In the genomic region with DNA sequence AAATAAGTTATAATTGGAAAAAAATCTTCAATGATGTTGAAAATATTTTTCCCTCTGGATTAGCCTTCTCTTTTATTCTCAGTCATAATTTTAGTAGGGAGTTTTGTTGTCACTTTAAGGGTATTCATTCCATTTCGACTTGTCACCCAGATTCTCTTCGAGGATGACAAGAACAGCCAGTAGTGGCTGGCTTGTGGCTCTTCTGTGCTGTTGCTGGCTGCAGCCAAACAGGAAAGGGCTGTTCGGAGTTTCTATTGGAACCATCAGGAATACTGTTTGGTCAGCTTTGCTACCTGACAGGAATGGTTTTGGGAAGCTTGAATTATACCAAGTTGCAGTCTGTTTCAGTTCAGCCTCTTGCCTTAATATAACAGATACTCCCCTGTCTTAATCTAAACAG, we compare ENCODE assay signal across 15 cellular contexts. TPM values are rescaled to one million over a fixed set of nuclear protein-coding genes. Genes with fewer than 3 reads are reported as not detected.
A peak's percentile ranks its signal among the peaks of the same experiment; 100 is the strongest.
DNase-seq lines count a peak whose midpoint lies in the region; TF ChIP-seq lines count a peak whose summit lies in the region.
"Had no signal": no experiment of that assay in that cellular context is flagged by ENCODE, and none has a peak within 500 bp of the region (broad histone marks: within the 10 kb centered on the region; RNA-seq: fewer than 3 reads in every experiment).

No MANE protein-coding gene starts in this region.

- CTCF ChIA-PET in CD4-positive, alpha-beta memory T cell (lab: Charles Lee; ENCODE audit: partially characterized antibody): interaction anchor here (1.9 kb wide), 1 partner anchor 177 kb away, joined by 5 read pairs; no protein-coding TSS in a partner anchor
- CTCF ChIA-PET in activated CD4-positive, alpha-beta memory T cell treated with anti-CD3 and anti-CD28 coated beads, Interleukin-2, amount 10 ng/mL, durations not matched to agents 7 days and 5 days (lab: Charles Lee): no interaction called here

- 0 out of 2 replicates have a peak overlapping the region, but pooled peaks have one; percentile 4 for H3K9ac ChIP-seq in SU-DHL-6 (ENCODE audit: low read length)

- H3K4me3 Mint-ChIP-seq in CD4-positive, alpha-beta memory T cell: peak overlapping the region in 1 of 8 donors; percentile 56
- H3K4me3 Mint-ChIP-seq in activated CD4-positive, alpha-beta memory T cell treated with anti-CD3 and anti-CD28 coated beads, Interleukin-2, amount 10 ng/mL, durations not matched to agents 7 days and 5 days: no peak overlapping the region
- H3K4me3 Mint-ChIP-seq: activated naive CD8-positive, alpha-beta T cell treated with anti-CD3 and anti-CD28 coated beads, Interleukin-2, amount 10 ng/mL, durations not matched to agents 7 days and 5 days had no signal

- no peak for DNase-seq in CD4-positive, alpha-beta memory T cell
- DNase-seq in right atrium auricular region (ENCODE audit: low spot score): no peak
- no peak for DNase-seq in spleen
- DNase-seq in activated CD4-positive, alpha-beta memory T cell treated with anti-CD3 and anti-CD28 coated beads, Interleukin-2, amount 10 ng/mL, durations not matched to agents 7 days and 5 days: no peak
- no peak for DNase-seq in DMS114 treated with DMSO at 0.1 percent for 48 hours (lab: John Stamatoyannopoulos, UW; ENCODE audit: unreplicated experiment)
- DNase-seq in GM19238 (ENCODE audit: insufficient read length, low spot score): no peak
- no peak for DNase-seq in UCSD-AML1 (lab: John Stamatoyannopoulos, UW; ENCODE audit: unreplicated experiment)
- DNase-seq: activated CD4-positive, CD25-positive, alpha-beta regulatory T cell; activated naive CD8-positive, alpha-beta T cell treated with anti-CD3 and anti-CD28 coated beads, Interleukin-2, amount 10 ng/mL, durations not matched to agents 7 days and 5 days; BE2C; IMR-90; NCI-H1417 treated with DMSO at 0.1 percent for 48 hours; PC-9; testis had no signal

- H3F3A ChIP-seq in SU-DHL-6 (ENCODE audit: insufficient read depth): peaks cover 31% of the 10 kb centered on the region

- no peaks in the 10 kb centered on the region for H3K9me2 ChIP-seq in SU-DHL-6 (replicated peaks; ENCODE audit: insufficient read depth, low read length)

- H3K36me3 Mint-ChIP-seq in CD4-positive, alpha-beta memory T cell: peaks cover 13 to 19% of the 10 kb centered on the region in 2 donors
- peaks cover 28% of the 10 kb centered on the region for H3K36me3 Mint-ChIP-seq in activated CD4-positive, alpha-beta memory T cell treated with anti-CD3 and anti-CD28 coated beads, Interleukin-2, amount 10 ng/mL, durations not matched to agents 7 days and 5 days (ENCODE audit: low read depth)

- H3K9me3 ChIP-seq in CD4-positive, alpha-beta memory T cell (ENCODE audit: control insufficient read depth in 1 of 2, low read length in 2 of 2): no peaks in the 10 kb centered on the region
- H3K9me3 ChIP-seq in SU-DHL-6 (ENCODE audit: insufficient read depth, low read length) (no peaks in the 10 kb centered on the region), right atrium auricular region (no peaks in the 10 kb centered on the region), spleen (no peaks in the 10 kb centered on the region)
- H3K9me3 ChIP-seq: BE2C, testis had no signal

- no peaks in the 10 kb centered on the region for H3K27me3 Mint-ChIP-seq in CD4-positive, alpha-beta memory T cell
- H3K27me3 Mint-ChIP-seq in activated CD4-positive, alpha-beta memory T cell treated with anti-CD3 and anti-CD28 coated beads, Interleukin-2, amount 10 ng/mL, durations not matched to agents 7 days and 5 days: no peaks in the 10 kb centered on the region
- H3K27me3 Mint-ChIP-seq: activated naive CD8-positive, alpha-beta T cell treated with anti-CD3 and anti-CD28 coated beads, Interleukin-2, amount 10 ng/mL, durations not matched to agents 7 days and 5 days had no signal

- peak overlapping the region in 4 of 7 donors; percentile 54 to 85 (median 62) for H3K27ac Mint-ChIP-seq in CD4-positive, alpha-beta memory T cell
- no peak overlapping the region for H3K27ac Mint-ChIP-seq in activated CD4-positive, alpha-beta memory T cell treated with anti-CD3 and anti-CD28 coated beads, Interleukin-2, amount 10 ng/mL, durations not matched to agents 7 days and 5 days

- no peak for TF ChIP-seq POLR2A in spleen (IDR thresholded peaks at IDR 0.05)

- intact Hi-C loops in CD4-positive, alpha-beta memory T cell (cut with micrococcal nuclease): no loop called here
- intact Hi-C loops in spleen (cut with DNase I; ENCODE audit: low total_unique reads): no loop called here

- no peaks in the 10 kb centered on the region for H3K79me2 ChIP-seq in SU-DHL-6 (ENCODE audit: insufficient read depth, low read length)

- H3K4me3 ChIP-seq in CD4-positive, alpha-beta memory T cell (ENCODE audit: low read length in 2 of 2): no peak overlapping the region
- H3K4me3 ChIP-seq in SU-DHL-6 (ENCODE audit: insufficient read depth, low read length, poor library complexity, severe bottlenecking) (no peak overlapping the region), right atrium auricular region (no peak overlapping the region), spleen (peak overlapping the region in 1 of 8 donors; percentile 26)
- H3K4me3 ChIP-seq: PC-9, testis had no signal

- peaks cover 77% of the 10 kb centered on the region for H3K4me1 ChIP-seq in CD4-positive, alpha-beta memory T cell (ENCODE audit: insufficient read depth, low read length)
- H3K4me1 ChIP-seq in right atrium auricular region: peaks cover 0 to 34% of the 10 kb centered on the region in 2 donors
- peaks cover 19 to 82% (median 65%) of the 10 kb centered on the region in 6 donors for H3K4me1 ChIP-seq in spleen
- H3K4me1 ChIP-seq: testis had no signal

- no peaks in the 10 kb centered on the region for H3K36me3 ChIP-seq in CD4-positive, alpha-beta memory T cell (ENCODE audit: insufficient read depth, low read length)
- H3K36me3 ChIP-seq in SU-DHL-6 (ENCODE audit: low read length) (no peaks in the 10 kb centered on the region), right atrium auricular region (no peaks in the 10 kb centered on the region), spleen (peaks cover 0 to 6% (median 0%) of the 10 kb centered on the region in 6 donors)
- H3K36me3 ChIP-seq: BE2C had no signal

- POLR2A ChIA-PET in CD4-positive, alpha-beta memory T cell (lab: Charles Lee; ENCODE audit: partially characterized antibody): no interaction called here
- POLR2A ChIA-PET in activated CD4-positive, alpha-beta memory T cell treated with anti-CD3 and anti-CD28 coated beads, Interleukin-2, amount 10 ng/mL, durations not matched to agents 7 days and 5 days (lab: Charles Lee): no interaction called here

- H3K9me3 Mint-ChIP-seq in CD4-positive, alpha-beta memory T cell: no peaks in the 10 kb centered on the region
- H3K9me3 Mint-ChIP-seq in activated CD4-positive, alpha-beta memory T cell treated with anti-CD3 and anti-CD28 coated beads, Interleukin-2, amount 10 ng/mL, durations not matched to agents 7 days and 5 days: no peaks in the 10 kb centered on the region
- H3K9me3 Mint-ChIP-seq: activated naive CD8-positive, alpha-beta T cell treated with anti-CD3 and anti-CD28 coated beads, Interleukin-2, amount 10 ng/mL, durations not matched to agents 7 days and 5 days had no signal

- peaks cover 51 to 57% (median 54%) of the 10 kb centered on the region in 4 donors for H3K4me1 Mint-ChIP-seq in CD4-positive, alpha-beta memory T cell
- H3K4me1 Mint-ChIP-seq in activated CD4-positive, alpha-beta memory T cell treated with anti-CD3 and anti-CD28 coated beads, Interleukin-2, amount 10 ng/mL, durations not matched to agents 7 days and 5 days: peaks cover 28% of the 10 kb centered on the region

- 69 to 76% (median 74%) methylated on average over 3 of the region's 3 CpGs for WGBS in spleen, 5 donors

- no peak overlapping the region for H2AFZ ChIP-seq in SU-DHL-6 (ENCODE audit: low read depth, low read length, severe bottlenecking)
- H2AFZ ChIP-seq: PC-9 had no signal

- TF ChIP-seq CTCF in SU-DHL-6 (IDR thresholded peaks at IDR 0.05; ENCODE audit: insufficient read depth, low read length, poor library complexity, severe bottlenecking): no peak
- TF ChIP-seq CTCF in right atrium auricular region (IDR thresholded peaks at IDR 0.05): no peak
- TF ChIP-seq CTCF in spleen (IDR thresholded peaks at IDR 0.05 in 8 of 11, conservative IDR thresholded peaks at IDR 0.05 in 3 of 11): no peak

- H4K20me1 ChIP-seq in SU-DHL-6 (ENCODE audit: low read depth, low read length): no peaks in the 10 kb centered on the region

- no peak overlapping the region for H3K27ac ChIP-seq in CD4-positive, alpha-beta memory T cell (ENCODE audit: low read depth, low read length)
- H3K27ac ChIP-seq in SU-DHL-6 (ENCODE audit: low read depth, low read length): peak overlapping the region; percentile 90
- peak overlapping the region; percentile 37 to 51 for H3K27ac ChIP-seq in right atrium auricular region
- H3K27ac ChIP-seq in spleen: peak overlapping the region in 7 of 8 donors; percentile 74 to 90 (median 83)
- H3K27ac ChIP-seq: PC-9 had no signal

- peak overlapping the region; percentile 55 for H3K4me2 ChIP-seq in SU-DHL-6 (ENCODE audit: low read depth, low read length, poor library complexity, severe bottlenecking)
- H3K4me2 ChIP-seq: PC-9 had no signal

- no peaks in the 10 kb centered on the region for H3K27me3 ChIP-seq in CD4-positive, alpha-beta memory T cell (ENCODE audit: insufficient read depth, low read length)
- H3K27me3 ChIP-seq in SU-DHL-6 (ENCODE audit: low read length): no peaks in the 10 kb centered on the region
- no peaks in the 10 kb centered on the region for H3K27me3 ChIP-seq in right atrium auricular region
- H3K27me3 ChIP-seq in spleen (replicated peaks in 1 of 7): no peaks in the 10 kb centered on the region
- H3K27me3 ChIP-seq: BE2C, testis had no signal

RNA-seq across cellular contexts. Expression of a gene that starts 41.6 kb away (rescaled TPM):
- total RNA-seq in CD4-positive, alpha-beta memory T cell: 10 to 100 TPM; 78.1 to 81.3 TPM
- 10 to 100 TPM in 1 of 2 donors, 1 to 10 TPM in 1; 4.4 to 17.9 TPM for polyA plus RNA-seq in CD4-positive, alpha-beta memory T cell
- 10 to 100 TPM; 56.9 to 91.0 TPM for total RNA-seq in right atrium auricular region
- 100 to 1,000 TPM in 4 of 7 donors, 10 to 100 TPM in 3; 81.0 to 110 (median 101) TPM for total RNA-seq in spleen
- 10 to 100 TPM; 11.2 to 17.5 (median 14.4) TPM for polyA plus RNA-seq in spleen
- 10 to 100 TPM; 44.5 to 44.9 TPM for total RNA-seq in activated CD4-positive, alpha-beta memory T cell treated with anti-CD3 and anti-CD28 coated beads, Interleukin-2, amount 10 ng/mL, durations not matched to agents 7 days and 5 days
